ENCODE assay signal across 8 cellular contexts in genomic region chr11:94325681-94326080, GRCh38. TPM values are rescaled to one million over a fixed set of nuclear protein-coding genes. Genes with fewer than 3 reads are reported as not detected.
A peak's percentile ranks its signal among the peaks of the same experiment; 100 is the strongest.
DNase-seq lines count a peak whose midpoint lies in the region; ATAC-seq and TF ChIP-seq lines count a peak whose summit lies in the region.

No MANE protein-coding gene starts in this region.

- intact Hi-C loops in thyroid gland (cut with DNase I): no loop called here

- peaks cover 17 to 18% of the 10 kb centered on the region in 2 donors for H3K4me1 ChIP-seq in thyroid gland

- H3K9me3 ChIP-seq in thyroid gland: no peaks in the 10 kb centered on the region

- no peaks in the 10 kb centered on the region for H3K36me3 ChIP-seq in thyroid gland

- ATAC-seq in GM21723 (IDR thresholded peaks at IDR 0.05; ENCODE audit: unreplicated experiment): peak; percentile 93

- no peak for TF ChIP-seq POLR2A in thyroid gland (IDR thresholded peaks at IDR 0.05)

- TF ChIP-seq CTCF in GM12864 (IDR thresholded peaks at IDR 0.05; ENCODE audit: low read depth, low read length, missing control alignments): peak; percentile 80
- TF ChIP-seq CTCF in thyroid gland (IDR thresholded peaks at IDR 0.05): peak in 2 of 6 experiments; percentile 9 to 11

- DNase-seq in GM12864 (ENCODE audit: low read depth): peak; percentile 26
- peak; percentile 29 for DNase-seq in LHCN-M2 (ENCODE audit: low read depth)
- DNase-seq in activated CD8-positive, alpha-beta memory T cell treated with anti-CD3 and anti-CD28 coated beads, Interleukin-2, amount 50 U/mL, for 48 hours: peak; percentile 72
- DNase-seq in iris pigment epithelial cell (ENCODE audit: low read depth): peak; percentile 47
- DNase-seq in RKO (ENCODE audit: low spot score): no peak
- no peak for DNase-seq in SHP77 (lab: John Stamatoyannopoulos, UW)
- DNase-seq in thyroid gland: no peak

- WGBS in thyroid gland, 2 donors: 52 to 69% methylated on average over 1 of the region's 1 CpG

- H3K4me3 ChIP-seq in GM12864 (ENCODE audit: low read depth, low read length) (no peak overlapping the region), thyroid gland (replicated peaks in 1 of 3) (no peak overlapping the region)

- no peak overlapping the region for H3K27ac ChIP-seq in thyroid gland

- no peaks in the 10 kb centered on the region for H3K27me3 ChIP-seq in thyroid gland

RNA-seq across cellular contexts. Expression of gene IZUMO1R, which starts 21.3 kb away (rescaled TPM):
- total RNA-seq in LHCN-M2 (2014; rRNA removed): not detected in 2 replicates
- not detected for polyA plus RNA-seq in LHCN-M2 (2012)
- total RNA-seq in thyroid gland: not detected

Comparison
In these comparisons a context has a peak if more than half of its experiments do, and no peak if none do; other contexts are left out.
1. DNase-seq: peak in GM12864 (single experiment), LHCN-M2 (single experiment), activated CD8-positive, alpha-beta memory T cell treated with anti-CD3 and anti-CD28 coated beads, Interleukin-2, amount 50 U/mL, for 48 hours (single experiment) and iris pigment epithelial cell (single experiment); none in RKO (single experiment), SHP77 (0 of 2) and thyroid gland (0 of 2).